1 cellular context compared by ENCODE assay signal in genomic region chr9:18348086-18348485, GRCh38.
TF ChIP-seq lines count a peak whose summit lies in the region.

No MANE protein-coding gene starts in this region.

TF ChIP-seq in WTC11, 78 proteins besides CTCF, POLR2A, EP300 and RAD21 (continued from another document):
- TF ChIP-seq ZNF263 (CRISPR knock-in tag; IDR thresholded peaks at IDR 0.05; ENCODE audit: low read depth) (no peak), IRF1 (CRISPR knock-in tag; IDR thresholded peaks at IDR 0.05) (no peak), CREM (CRISPR knock-in tag; IDR thresholded peaks at IDR 0.05) (no peak), GTF2I (CRISPR knock-in tag; conservative IDR thresholded peaks at IDR 0.05) (no peak), ZNF232 (CRISPR knock-in tag; IDR thresholded peaks at IDR 0.05) (no peak)
